Comparison of ENCODE assay signal across 23 cellular contexts in genomic region chr4:153179100-153179499, GRCh38. TPM values are rescaled to one million over a fixed set of nuclear protein-coding genes. Genes with fewer than 3 reads are reported as not detected.
DNase-seq lines count a peak whose midpoint lies in the region; ATAC-seq, FAIRE-seq and TF ChIP-seq lines count a peak whose summit lies in the region.
"Had no signal": no experiment of that assay in that cellular context is flagged by ENCODE, and none has a peak within 500 bp of the region (broad histone marks: within the 10 kb centered on the region; RNA-seq: fewer than 3 reads in every experiment).

No MANE protein-coding gene starts in this region.

- no peak for TF ChIP-seq POLR2A in gastrocnemius medialis (IDR thresholded peaks at IDR 0.05)

- no peak overlapping the region for H3K4me3 Mint-ChIP-seq in WTC11
- H3K4me3 Mint-ChIP-seq: B cell; CD4-positive, CD25-positive, alpha-beta regulatory T cell; CD8-positive, alpha-beta memory T cell; H9; IgD-negative memory B cell had no signal

- H3K27ac ChIP-seq in pancreas: no peak overlapping the region
- H3K27ac ChIP-seq in gastrocnemius medialis: no peak overlapping the region
- H3K27ac ChIP-seq: BLaER1 treated with 17β-estradiol and CSF1 and Interleukin-3, amounts not matched to agents 10 nM and 100 nM; HL-60; KMS-11 had no signal

- in situ Hi-C loops in gastrocnemius medialis (cut with MboI; ENCODE audit: low sequenced_read_pairs in 4 of 4): no loop called here

- H3K4me3 ChIP-seq in pancreas: no peak overlapping the region
- H3K4me3 ChIP-seq in gastrocnemius medialis: no peak overlapping the region
- H3K4me3 ChIP-seq: BLaER1 treated with 17β-estradiol and CSF1 and Interleukin-3, amounts not matched to agents 10 nM and 100 nM had no signal

- ATAC-seq in WTC11 (no peak), pancreas (no peak), gastrocnemius medialis (no peak), HG02678 (IDR thresholded peaks at IDR 0.05; ENCODE audit: unreplicated experiment) (no peak), HG02588 (IDR thresholded peaks at IDR 0.05; ENCODE audit: unreplicated experiment) (no peak)

- intact Hi-C loops in pancreas (cut with DNase I) (no loop called here), gastrocnemius medialis (cut with DNase I; ENCODE audit: low total_unique reads) (no loop called here)

- peaks cover 30% of the 10 kb centered on the region for H3K4me1 Mint-ChIP-seq in WTC11
- H3K4me1 Mint-ChIP-seq: B cell; CD4-positive, CD25-positive, alpha-beta regulatory T cell; CD8-positive, alpha-beta memory T cell had no signal

- H3K9me3 ChIP-seq in pancreas: no peaks in the 10 kb centered on the region
- no peaks in the 10 kb centered on the region for H3K9me3 ChIP-seq in gastrocnemius medialis
- H3K9me3 ChIP-seq: BLaER1 treated with 17β-estradiol and CSF1 and Interleukin-3, amounts not matched to agents 10 nM and 100 nM had no signal

- H3K36me3 ChIP-seq in pancreas: no peaks in the 10 kb centered on the region
- H3K36me3 ChIP-seq in gastrocnemius medialis: no peaks in the 10 kb centered on the region
- H3K36me3 ChIP-seq: BLaER1 treated with 17β-estradiol and CSF1 and Interleukin-3, amounts not matched to agents 10 nM and 100 nM had no signal

- no peaks in the 10 kb centered on the region; the same call in 1 of the 2 replicates for H3K27me3 Mint-ChIP-seq in WTC11 (ENCODE audit: low read depth)

- H3K27me3 ChIP-seq in pancreas (no peaks in the 10 kb centered on the region), gastrocnemius medialis (no peaks in the 10 kb centered on the region)
- H3K27me3 ChIP-seq: BLaER1 treated with 17β-estradiol and CSF1 and Interleukin-3, amounts not matched to agents 10 nM and 100 nM had no signal

- H3K4me1 ChIP-seq in pancreas: no peaks in the 10 kb centered on the region
- H3K4me1 ChIP-seq in gastrocnemius medialis: no peaks in the 10 kb centered on the region

- H3K27ac Mint-ChIP-seq in WTC11: no peak overlapping the region
- H3K27ac Mint-ChIP-seq: B cell; CD4-positive, CD25-positive, alpha-beta regulatory T cell; CD8-positive, alpha-beta memory T cell; H9; IgD-negative memory B cell had no signal

- no peaks in the 10 kb centered on the region for H3K9me3 Mint-ChIP-seq in WTC11
- H3K9me3 Mint-ChIP-seq: CD4-positive, CD25-positive, alpha-beta regulatory T cell; CD8-positive, alpha-beta memory T cell; H9 had no signal

- CTCF ChIA-PET in WTC11 (lab: Charles Lee): no interaction called here

- H3K36me3 Mint-ChIP-seq in WTC11: no peaks in the 10 kb centered on the region
- H3K36me3 Mint-ChIP-seq: CD4-positive, CD25-positive, alpha-beta regulatory T cell; IgD-negative memory B cell had no signal

- POLR2A ChIA-PET in WTC11 (lab: Charles Lee): no interaction called here

- FAIRE-seq in G401.6 (lab: Jason Lieb, UNC) (peak; percentile 97), endometrium (lab: Jason Lieb, UNC) (peak; percentile 97), pancreas (lab: Jason Lieb, UNC) (peak; percentile 95)
- FAIRE-seq: GM12892, GM18507, H1, HTR-8/SVneo had no signal

- TF ChIP-seq CTCF in WTC11 (IDR thresholded peaks at IDR 0.05) (no peak), pancreas (IDR thresholded peaks at IDR 0.05) (no peak), gastrocnemius medialis (IDR thresholded peaks at IDR 0.05 in 4 of 5, conservative IDR thresholded peaks at IDR 0.05 in 1 of 5) (no peak)

- DNase-seq in WTC11 (ENCODE audit: low spot score) (no peak), pancreas (no peak), DMS 273 treated with DMSO at 0.1 percent for 48 hours (lab: John Stamatoyannopoulos, UW) (no peak), gastrocnemius medialis (no peak)
- DNase-seq: 8988T; CD8-positive, alpha-beta memory T cell; COR-L47; GDM1; H9 had no signal

TF ChIP-seq in WTC11, 78 proteins besides CTCF, POLR2A, EP300 and RAD21:
- TF ChIP-seq ZNF219 (CRISPR knock-in tag; IDR thresholded peaks at IDR 0.05; ENCODE audit: borderline replicate concordance) (no peak), HMGA2 (CRISPR knock-in tag; IDR thresholded peaks at IDR 0.05) (peak; percentile 100)

RNA-seq across cellular contexts. Expression of gene TRIM2, which starts 25.1 kb away (rescaled TPM):
- total RNA-seq in WTC11 (2021) (42.0 to 54.5 TPM (median 43.9 TPM) in 3 replicates), pancreas (10 to 100 TPM; 17.6 to 39.2 (median 25.5) TPM), gastrocnemius medialis (1 to 10 TPM; 2.6 to 7.2 (median 3.8) TPM)
- polyA plus RNA-seq in pancreas: 10 to 100 TPM; 11.0 to 11.9 TPM
